13 cellular contexts compared by ENCODE assay signal in genomic region chr17:44191941-44192496, GRCh38. TPM values are rescaled to one million over a fixed set of nuclear protein-coding genes. Genes with fewer than 3 reads are reported as not detected.
DNase-seq lines count a peak whose midpoint lies in the region; ATAC-seq, FAIRE-seq and TF ChIP-seq lines count a peak whose summit lies in the region.
"Had no signal": no experiment of that assay in that cellular context is flagged by ENCODE, and none has a peak within 500 bp of the region (broad histone marks: within the 10 kb centered on the region; RNA-seq: fewer than 3 reads in every experiment).

No MANE protein-coding gene starts in this region.

- no peaks in the 10 kb centered on the region for H3K27me3 Mint-ChIP-seq in activated T-helper 1 cell treated with anti-CD3 and anti-CD28 coated beads, Interleukin-12 subunit alpha, Interleukin-12 subunit beta, Interleukin-2, Interleukin-4 antibody, amounts not matched to agents 30 ng/mL and 10 ng/mL and 1 ng/mL, durations not matched to agents 14 hours and 24 hours and 36 hours (ENCODE audit: insufficient read depth)

- DNase-seq in RWPE2 (ENCODE audit: low spot score) (no peak), pancreas (no peak), tibial nerve (ENCODE audit: low spot score in 2 of 2) (no peak), GM12892 (ENCODE audit: insufficient read length) (no peak)
- DNase-seq in activated T-helper 1 cell treated with anti-CD3 and anti-CD28 coated beads, Interleukin-12 subunit alpha, Interleukin-12 subunit beta, Interleukin-2, Interleukin-4 antibody, amounts not matched to agents 30 ng/mL and 10 ng/mL and 1 ng/mL, durations not matched to agents 14 hours and 24 hours and 36 hours (ENCODE audit: low spot score) = no peak
- DNase-seq: activated CD8-positive, alpha-beta T cell treated with anti-CD3 and anti-CD28 coated beads, Interleukin-2, amount 10 ng/mL, durations not matched to agents 7 days and 5 days; activated naive CD4-positive, alpha-beta T cell treated with anti-CD3 and anti-CD28 coated beads for 36 hours had no signal

- H3K27ac ChIP-seq in RWPE2 (ENCODE audit: poor library complexity, severe bottlenecking) (peak overlapping the region; percentile 14), pancreas (no peak overlapping the region), tibial nerve (no peak overlapping the region)

- no peak overlapping the region for H3K4me3 ChIP-seq in RWPE2 (ENCODE audit: severe bottlenecking)
- H3K4me3 ChIP-seq in iPS-15b (ENCODE audit: low read depth, low read length) = no peak overlapping the region
- no peak overlapping the region for H3K4me3 ChIP-seq in pancreas
- no peak overlapping the region for H3K4me3 ChIP-seq in tibial nerve

- H3K36me3 ChIP-seq in RWPE2 (ENCODE audit: low read depth) (peaks cover 53% of the 10 kb centered on the region), iPS-15b (ENCODE audit: control insufficient read depth, insufficient read depth, low read length) (peaks cover 36% of the 10 kb centered on the region), pancreas (peaks cover 6 to 20% (median 17%) of the 10 kb centered on the region in 3 donors), tibial nerve (peaks cover 7 to 82% (median 22%) of the 10 kb centered on the region in 3 donors)

- TF ChIP-seq POLR2A in GM15510 (IDR thresholded peaks at IDR 0.05; ENCODE audit: borderline replicate concordance, extremely low read depth, insufficient read length) (peak; percentile 16), tibial nerve (IDR thresholded peaks at IDR 0.05) (no peak), GM12892 (IDR thresholded peaks at IDR 0.05; ENCODE audit: low read depth, low read length) (no peak)

- H3K27ac Mint-ChIP-seq in activated T-helper 1 cell treated with anti-CD3 and anti-CD28 coated beads, Interleukin-12 subunit alpha, Interleukin-12 subunit beta, Interleukin-2, Interleukin-4 antibody, amounts not matched to agents 30 ng/mL and 10 ng/mL and 1 ng/mL, durations not matched to agents 14 hours and 24 hours and 36 hours = no peak overlapping the region

- H3K36me3 Mint-ChIP-seq in activated T-helper 1 cell treated with anti-CD3 and anti-CD28 coated beads, Interleukin-12 subunit alpha, Interleukin-12 subunit beta, Interleukin-2, Interleukin-4 antibody, amounts not matched to agents 30 ng/mL and 10 ng/mL and 1 ng/mL, durations not matched to agents 14 hours and 24 hours and 36 hours (ENCODE audit: low read depth) = peaks cover 42% of the 10 kb centered on the region

- H3K9me3 ChIP-seq in RWPE2 (ENCODE audit: severe bottlenecking) (no peaks in the 10 kb centered on the region), iPS-15b (ENCODE audit: control insufficient read depth, insufficient read depth, low read length) (no peaks in the 10 kb centered on the region), pancreas (no peaks in the 10 kb centered on the region), tibial nerve (no peaks in the 10 kb centered on the region)

- TF ChIP-seq CTCF in RWPE2 (IDR thresholded peaks at IDR 0.05; ENCODE audit: poor library complexity, severe bottlenecking) (no peak), pancreas (IDR thresholded peaks at IDR 0.05) (no peak), tibial nerve (IDR thresholded peaks at IDR 0.05) (no peak)

- H3K9ac ChIP-seq in iPS-15b (ENCODE audit: low read depth, low read length) = peak overlapping the region; percentile 24

- 72 to 78% methylated on average over 7 of the region's 7 CpGs for WGBS in pancreas, 2 donors
- 47 to 53% methylated on average over 4 to 7 of the region's 7 CpGs for WGBS in tibial nerve, 2 donors

- no peaks in the 10 kb centered on the region for H3K9me3 Mint-ChIP-seq in activated T-helper 1 cell treated with anti-CD3 and anti-CD28 coated beads, Interleukin-12 subunit alpha, Interleukin-12 subunit beta, Interleukin-2, Interleukin-4 antibody, amounts not matched to agents 30 ng/mL and 10 ng/mL and 1 ng/mL, durations not matched to agents 14 hours and 24 hours and 36 hours
- H3K9me3 Mint-ChIP-seq: activated naive CD4-positive, alpha-beta T cell treated with anti-CD3 and anti-CD28 coated beads for 36 hours had no signal

- FAIRE-seq in pancreas (lab: Jason Lieb, UNC) = no peak
- no peak for FAIRE-seq in GM12892 (lab: Jason Lieb, UNC)
- FAIRE-seq: keratinocyte had no signal

- H3K4me3 Mint-ChIP-seq in activated T-helper 1 cell treated with anti-CD3 and anti-CD28 coated beads, Interleukin-12 subunit alpha, Interleukin-12 subunit beta, Interleukin-2, Interleukin-4 antibody, amounts not matched to agents 30 ng/mL and 10 ng/mL and 1 ng/mL, durations not matched to agents 14 hours and 24 hours and 36 hours = no peak overlapping the region
- H3K4me3 Mint-ChIP-seq: activated CD8-positive, alpha-beta T cell treated with anti-CD3 and anti-CD28 coated beads, Interleukin-2, amount 10 ng/mL, durations not matched to agents 7 days and 5 days; activated naive CD4-positive, alpha-beta T cell treated with anti-CD3 and anti-CD28 coated beads for 36 hours had no signal

- intact Hi-C loops in pancreas (cut with DNase I) = no loop called here
- intact Hi-C loops in activated T-helper 1 cell treated with anti-CD3 and anti-CD28 coated beads, Interleukin-12 subunit alpha, Interleukin-12 subunit beta, Interleukin-2, Interleukin-4 antibody, amounts not matched to agents 30 ng/mL and 10 ng/mL and 1 ng/mL, durations not matched to agents 14 hours and 24 hours and 36 hours (cut with micrococcal nuclease) = no loop called here

- ATAC-seq in RWPE2 (ENCODE audit: low read depth) (0 out of 3 replicates have a peak, but pooled peaks have one; percentile 4), pancreas (peak in 3 of 4 donors; percentile 5 to 12 (median 9)), HG03135 (IDR thresholded peaks at IDR 0.05; ENCODE audit: unreplicated experiment) (no peak)
- ATAC-seq: activated CD8-positive, alpha-beta T cell treated with anti-CD3 and anti-CD28 coated beads, Interleukin-2, amount 10 ng/mL, durations not matched to agents 7 days and 5 days had no signal

- H3K4me1 ChIP-seq in RWPE2 (ENCODE audit: insufficient read depth, poor library complexity, severe bottlenecking) (peaks cover 7% of the 10 kb centered on the region), iPS-15b (ENCODE audit: control insufficient read depth, insufficient read depth, low read length) (peaks cover 7% of the 10 kb centered on the region), pancreas (peaks cover 0 to 8% (median 0%) of the 10 kb centered on the region in 3 donors), tibial nerve (peaks cover 0 to 38% (median 4%) of the 10 kb centered on the region in 4 donors)

- no peak for TF ChIP-seq EP300 in tibial nerve (IDR thresholded peaks at IDR 0.05)

- H3K27me3 ChIP-seq in RWPE2 (ENCODE audit: insufficient read depth, poor library complexity, severe bottlenecking) = no peaks in the 10 kb centered on the region
- no peaks in the 10 kb centered on the region for H3K27me3 ChIP-seq in iPS-15b (ENCODE audit: control insufficient read depth, insufficient read depth, low read length)
- H3K27me3 ChIP-seq in pancreas = no peaks in the 10 kb centered on the region
- H3K27me3 ChIP-seq in tibial nerve = no peaks in the 10 kb centered on the region

- H3K4me1 Mint-ChIP-seq in activated T-helper 1 cell treated with anti-CD3 and anti-CD28 coated beads, Interleukin-12 subunit alpha, Interleukin-12 subunit beta, Interleukin-2, Interleukin-4 antibody, amounts not matched to agents 30 ng/mL and 10 ng/mL and 1 ng/mL, durations not matched to agents 14 hours and 24 hours and 36 hours (ENCODE audit: low read depth) = peaks cover 12% of the 10 kb centered on the region

RNA-seq across cellular contexts. Expression of gene TMUB2, which starts 5.2 kb away (rescaled TPM):
- total RNA-seq in pancreas = 10 to 100 TPM; 10.4 to 24.6 (median 14.8) TPM
- polyA plus RNA-seq in pancreas = 10 to 100 TPM; 42.2 to 50.9 TPM
- total RNA-seq in tibial nerve = 10 to 100 TPM; 28.6 to 41.2 (median 35.6) TPM
- polyA plus RNA-seq in GM12892 (2012; ENCODE audit: missing spikeins) = 17.1 TPM
- total RNA-seq in activated T-helper 1 cell treated with anti-CD3 and anti-CD28 coated beads, Interleukin-12 subunit alpha, Interleukin-12 subunit beta, Interleukin-2, Interleukin-4 antibody, amounts not matched to agents 30 ng/mL and 10 ng/mL and 1 ng/mL, durations not matched to agents 14 hours and 24 hours and 36 hours = 17.3 and 18.7 TPM in 2 replicates

RNA-seq across cellular contexts. Expression of gene ATXN7L3, which starts 7.7 kb away (rescaled TPM):
- 10 to 100 TPM; 21.1 to 38.0 (median 24.5) TPM for total RNA-seq in pancreas
- 10 to 100 TPM; 29.8 to 32.0 TPM for polyA plus RNA-seq in pancreas
- total RNA-seq in tibial nerve = 10 to 100 TPM; 40.9 to 60.4 (median 52.7) TPM
- polyA plus RNA-seq in GM12892 (2012; ENCODE audit: missing spikeins) = 18.0 TPM
- 125 and 126 TPM in 2 replicates for total RNA-seq in activated T-helper 1 cell treated with anti-CD3 and anti-CD28 coated beads, Interleukin-12 subunit alpha, Interleukin-12 subunit beta, Interleukin-2, Interleukin-4 antibody, amounts not matched to agents 30 ng/mL and 10 ng/mL and 1 ng/mL, durations not matched to agents 14 hours and 24 hours and 36 hours

RNA-seq across cellular contexts. Expression of gene ASB16, which starts 21.5 kb away (rescaled TPM):
- total RNA-seq in pancreas = 1 to 10 TPM; 1.1 to 3.9 (median 2.3) TPM
- polyA plus RNA-seq in pancreas = 1 to 10 TPM; 1.9 to 2.9 TPM
- 1 to 10 TPM in 1 of 4 donors, not detected in 3; 2.7 TPM for total RNA-seq in tibial nerve
- 1.5 TPM for polyA plus RNA-seq in GM12892 (2012; ENCODE audit: missing spikeins)
- total RNA-seq in activated T-helper 1 cell treated with anti-CD3 and anti-CD28 coated beads, Interleukin-12 subunit alpha, Interleukin-12 subunit beta, Interleukin-2, Interleukin-4 antibody, amounts not matched to agents 30 ng/mL and 10 ng/mL and 1 ng/mL, durations not matched to agents 14 hours and 24 hours and 36 hours = 0.31 and 0.42 TPM in 2 replicates
- total RNA-seq: M059J, osteoblast had no signal
- polyA plus RNA-seq: keratinocyte had no signal

RNA-seq across cellular contexts. Expression of gene UBTF, which starts 27.5 kb away (rescaled TPM):
- total RNA-seq in pancreas (10 to 100 TPM; 31.9 to 51.8 (median 35.6) TPM), tibial nerve (10 to 100 TPM; 65.7 to 71.9 (median 69.3) TPM)
- 10 to 100 TPM; 40.9 to 44.1 TPM for polyA plus RNA-seq in pancreas
- polyA plus RNA-seq in GM12892 (2012; ENCODE audit: missing spikeins) = 50.1 TPM
- 201 and 215 TPM in 2 replicates for total RNA-seq in activated T-helper 1 cell treated with anti-CD3 and anti-CD28 coated beads, Interleukin-12 subunit alpha, Interleukin-12 subunit beta, Interleukin-2, Interleukin-4 antibody, amounts not matched to agents 30 ng/mL and 10 ng/mL and 1 ng/mL, durations not matched to agents 14 hours and 24 hours and 36 hours

RNA-seq across cellular contexts. Expression of gene HROB, which starts 50.3 kb away (rescaled TPM):
- total RNA-seq in pancreas (under 1 TPM; 0.09 to 0.97 (median 0.45) TPM), tibial nerve (1 to 10 TPM; 1.5 to 2.7 (median 2.1) TPM)
- under 1 TPM; 0.27 to 0.40 TPM for polyA plus RNA-seq in pancreas
- 4.0 TPM for polyA plus RNA-seq in GM12892 (2012; ENCODE audit: missing spikeins)
- 23.0 and 23.1 TPM in 2 replicates for total RNA-seq in activated T-helper 1 cell treated with anti-CD3 and anti-CD28 coated beads, Interleukin-12 subunit alpha, Interleukin-12 subunit beta, Interleukin-2, Interleukin-4 antibody, amounts not matched to agents 30 ng/mL and 10 ng/mL and 1 ng/mL, durations not matched to agents 14 hours and 24 hours and 36 hours
